In the genomic region with DNA sequence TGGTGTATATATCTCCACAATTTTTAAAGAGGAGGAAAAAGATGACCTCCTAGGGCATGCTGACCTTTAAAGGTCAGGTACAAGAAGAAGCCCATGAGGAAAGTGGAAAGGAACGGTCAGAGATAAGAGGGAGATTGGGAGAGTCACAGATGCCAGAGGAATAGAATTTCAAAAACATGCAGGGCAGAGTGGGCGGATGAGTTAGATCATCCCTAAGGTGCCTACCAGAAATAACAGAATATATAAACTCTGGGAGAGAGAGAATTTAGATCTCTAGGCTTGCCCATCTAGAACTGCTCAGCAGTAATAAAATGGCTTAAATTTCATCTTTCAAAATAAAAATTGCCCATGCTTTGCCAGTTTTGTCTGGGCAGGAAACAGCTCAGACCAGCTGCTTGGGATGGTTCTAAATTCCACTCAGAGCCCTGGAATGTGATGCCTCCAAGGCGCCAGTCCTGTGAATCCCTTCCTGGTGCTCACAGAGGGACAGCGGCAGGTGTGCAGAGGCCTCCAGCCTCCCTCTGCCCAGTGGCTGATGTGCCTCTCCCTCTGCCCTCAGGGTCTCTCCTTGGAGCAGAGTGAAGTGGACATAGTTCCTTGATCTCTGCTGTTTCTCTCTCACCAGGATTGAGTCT, we compare ENCODE assay signal across 17 cellular contexts.
DNase-seq lines count a peak whose midpoint lies in the region; ATAC-seq, FAIRE-seq and TF ChIP-seq lines count a peak whose summit lies in the region.
"Had no signal": no experiment of that assay in that cellular context is flagged by ENCODE, and none has a peak within 500 bp of the region (broad histone marks: within the 10 kb centered on the region; RNA-seq: fewer than 3 reads in every experiment).

No MANE protein-coding gene starts in this region.

- no peaks in the 10 kb centered on the region for H3K4me1 Mint-ChIP-seq in CD4-positive, alpha-beta T cell (ENCODE audit: low read depth)
- H3K4me1 Mint-ChIP-seq: activated naive CD8-positive, alpha-beta T cell treated with anti-CD3 and anti-CD28 coated beads, Interleukin-2, amount 10 ng/mL, durations not matched to agents 7 days and 5 days; B cell; memory B cell had no signal

- CTCF ChIA-PET in CD4-positive, alpha-beta T cell (lab: Charles Lee) = no interaction called here

- no peak overlapping the region for H3K4me3 ChIP-seq in epithelial cell of esophagus (ENCODE audit: low read length)
- H3K4me3 ChIP-seq: GM12878, suprapubic skin had no signal

- H3K27ac ChIP-seq in CD4-positive, alpha-beta T cell (ENCODE audit: low read depth, low read length) = no peak overlapping the region
- H3K27ac ChIP-seq: suprapubic skin had no signal

- DNase-seq in EH (ENCODE audit: low read depth) (peak; percentile 63), RCC 7860 (ENCODE audit: low spot score) (peak; percentile 22), epithelial cell of esophagus (ENCODE audit: low read depth) (peak; percentile 64), renal cortical epithelial cell (ENCODE audit: low read depth) (peak; percentile 20), retina (no peak), HuH-7.5 (ENCODE audit: low spot score) (no peak)
- DNase-seq in effector CD8-positive, alpha-beta T cell (lab: John Stamatoyannopoulos, UW) = no peak
- no peak for DNase-seq in CD4-positive, alpha-beta T cell
- DNase-seq: activated naive CD8-positive, alpha-beta T cell treated with anti-CD3 and anti-CD28 coated beads, Interleukin-2, amount 10 ng/mL, durations not matched to agents 7 days and 5 days; activated T-cell treated with anti-CD3 and anti-CD28 coated beads, Interleukin-2, amount 50 U/mL, for 1 hour; DMS79; NCI-H1105; NCI-H446 treated with DMSO at 0.1 percent for 48 hours had no signal

- no peaks in the 10 kb centered on the region for H3K27me3 ChIP-seq in CD4-positive, alpha-beta T cell (ENCODE audit: control insufficient read depth, insufficient read depth, low read length)
- H3K27me3 ChIP-seq: suprapubic skin had no signal

- H3K9me3 ChIP-seq in CD4-positive, alpha-beta T cell (ENCODE audit: control insufficient read depth, low read length) = no peaks in the 10 kb centered on the region
- H3K9me3 ChIP-seq: suprapubic skin had no signal

- no peak for TF ChIP-seq CTCF in epithelial cell of esophagus (IDR thresholded peaks at IDR 0.05; ENCODE audit: insufficient read depth, low read depth, low read length, missing control alignments)
- TF ChIP-seq CTCF in CD4-positive, alpha-beta T cell (IDR thresholded peaks at IDR 0.05) = no peak

- H3K36me3 Mint-ChIP-seq in CD4-positive, alpha-beta T cell (ENCODE audit: low read depth) = no peaks in the 10 kb centered on the region
- H3K36me3 Mint-ChIP-seq: activated naive CD8-positive, alpha-beta T cell treated with anti-CD3 and anti-CD28 coated beads, Interleukin-2, amount 10 ng/mL, durations not matched to agents 7 days and 5 days; memory B cell had no signal

- no peaks in the 10 kb centered on the region for H3K27me3 Mint-ChIP-seq in CD4-positive, alpha-beta T cell

- no peak overlapping the region for H3K4me3 Mint-ChIP-seq in CD4-positive, alpha-beta T cell
- H3K4me3 Mint-ChIP-seq: activated naive CD8-positive, alpha-beta T cell treated with anti-CD3 and anti-CD28 coated beads, Interleukin-2, amount 10 ng/mL, durations not matched to agents 7 days and 5 days; B cell; memory B cell had no signal

- no peak for ATAC-seq in CD4-positive, alpha-beta T cell (ENCODE audit: poor library complexity)
- ATAC-seq: GM12878 had no signal

- H3K9me3 Mint-ChIP-seq in CD4-positive, alpha-beta T cell = no peaks in the 10 kb centered on the region
- H3K9me3 Mint-ChIP-seq: activated naive CD8-positive, alpha-beta T cell treated with anti-CD3 and anti-CD28 coated beads, Interleukin-2, amount 10 ng/mL, durations not matched to agents 7 days and 5 days; memory B cell had no signal

- POLR2A ChIA-PET in CD4-positive, alpha-beta T cell (lab: Charles Lee) = no interaction called here

- intact Hi-C loops in CD4-positive, alpha-beta T cell (cut with DNase I, micrococcal nuclease) = no loop called here

- FAIRE-seq in RCC 7860 (lab: Jason Lieb, UNC) = no peak
- FAIRE-seq: GM12878 had no signal

- H3K27ac Mint-ChIP-seq in CD4-positive, alpha-beta T cell = no peak overlapping the region
- H3K27ac Mint-ChIP-seq: activated naive CD8-positive, alpha-beta T cell treated with anti-CD3 and anti-CD28 coated beads, Interleukin-2, amount 10 ng/mL, durations not matched to agents 7 days and 5 days; B cell; memory B cell had no signal

Comparison
In these comparisons a context has a peak if more than half of its experiments do, and no peak if none do; other contexts are left out.
1. DNase-seq: peak in EH (single experiment), RCC 7860 (single experiment), epithelial cell of esophagus (single experiment) and renal cortical epithelial cell (single experiment); none in retina (single experiment), HuH-7.5 (single experiment), effector CD8-positive, alpha-beta T cell (single experiment) and CD4-positive, alpha-beta T cell (0 of 10).